In genomic region chr19:29878973-29879654, GRCh38 we compare ENCODE assay signal across 1 cellular context.
TF ChIP-seq lines count a peak whose summit lies in the region.

No MANE protein-coding gene starts in this region.

TF ChIP-seq in K562, 482 proteins besides CTCF, POLR2A, EP300 and RAD21 (continued from another document and continues in another):
- TF ChIP-seq ATF3 (IDR thresholded peaks at IDR 0.05) = peak; percentile 71; the same call in 1 of the 2 replicates
- no peak for TF ChIP-seq ATF3 (CRISPR knock-in tag; conservative IDR thresholded peaks at IDR 0.05)
- TF ChIP-seq ZFP91 (CRISPR knock-in tag; IDR thresholded peaks at IDR 0.05) = no peak
- TF ChIP-seq SAFB (IDR thresholded peaks at IDR 0.05; ENCODE audit: borderline replicate concordance, low read depth, low read length) = no peak
- TF ChIP-seq FOXJ3 (CRISPR knock-in tag; IDR thresholded peaks at IDR 0.05) = no peak
- peak; percentile 76 for TF ChIP-seq JUND (IDR thresholded peaks at IDR 0.05; ENCODE audit: borderline replicate concordance, low read depth, low read length)
- peak; percentile 68; the same call in 1 of the 3 replicates for TF ChIP-seq JUND (tag; IDR thresholded peaks at IDR 0.05; ENCODE audit: borderline replicate concordance, low read depth, low read length)
- TF ChIP-seq MXD1 (CRISPR knock-in tag; IDR thresholded peaks at IDR 0.05; ENCODE audit: borderline replicate concordance, poor library complexity, severe bottlenecking) = no peak
- no peak for TF ChIP-seq KDM5B (IDR thresholded peaks at IDR 0.05; ENCODE audit: insufficient replicate concordance, low read depth, low read length)
- TF ChIP-seq RBM25 (IDR thresholded peaks at IDR 0.05; ENCODE audit: low read depth, low read length, severe bottlenecking) = peak; percentile 84
- peak; percentile 96 for TF ChIP-seq NFYB (IDR thresholded peaks at IDR 0.05; ENCODE audit: extremely low read depth, insufficient read length)
- no peak for TF ChIP-seq HNRNPL (IDR thresholded peaks at IDR 0.05; ENCODE audit: low read depth, low read length)
- no peak for TF ChIP-seq ETV6 (IDR thresholded peaks at IDR 0.05; ENCODE audit: borderline replicate concordance in 1 of 2, low read depth in 2 of 2, low read length in 1 of 2)
- TF ChIP-seq ETV6 (CRISPR knock-in tag; IDR thresholded peaks at IDR 0.05; ENCODE audit: borderline replicate concordance) = no peak
- no peak for TF ChIP-seq HEY1 (CRISPR knock-in tag; IDR thresholded peaks at IDR 0.05; ENCODE audit: borderline replicate concordance)
- TF ChIP-seq L3MBTL2 (IDR thresholded peaks at IDR 0.05) = peak; percentile 82
- no peak for TF ChIP-seq JUNB (CRISPR knock-in tag; conservative IDR thresholded peaks at IDR 0.05)
- TF ChIP-seq E2F8 (IDR thresholded peaks at IDR 0.05; ENCODE audit: low read depth, partially characterized antibody) = peak; percentile 75
- TF ChIP-seq SIRT6 (IDR thresholded peaks at IDR 0.05; ENCODE audit: low read depth, low read length) = no peak
- TF ChIP-seq SP2 (IDR thresholded peaks at IDR 0.05; ENCODE audit: extremely low read depth, low read depth, low read length, poor library complexity, severe bottlenecking) = peak; percentile 60
- peak; percentile 90 for TF ChIP-seq FOSL1 (tag; conservative IDR thresholded peaks at IDR 0.05)
- peak; percentile 86; the same call in 1 of the 2 replicates for TF ChIP-seq MBD2 (IDR thresholded peaks at IDR 0.05; ENCODE audit: borderline replicate concordance, low read depth)
- no peak for TF ChIP-seq BCOR (IDR thresholded peaks at IDR 0.05)
- TF ChIP-seq NELFE (IDR thresholded peaks at IDR 0.05; ENCODE audit: insufficient read depth, insufficient read length) = no peak
- TF ChIP-seq ZNF134 (CRISPR knock-in tag; conservative IDR thresholded peaks at IDR 0.05) = no peak
- TF ChIP-seq MGA (IDR thresholded peaks at IDR 0.05) = peak; percentile 58
- TF ChIP-seq THAP12 (CRISPR knock-in tag; IDR thresholded peaks at IDR 0.05) = no peak
- TF ChIP-seq NEUROD1 (IDR thresholded peaks at IDR 0.05; ENCODE audit: borderline replicate concordance, low read depth, low read length, partially characterized antibody) = peak; percentile 91
- TF ChIP-seq ASH1L (IDR thresholded peaks at IDR 0.05; ENCODE audit: borderline replicate concordance, low read depth, partially characterized antibody) = peak; percentile 91
- TF ChIP-seq LARP7 (IDR thresholded peaks at IDR 0.05) = no peak
- TF ChIP-seq YBX1 (IDR thresholded peaks at IDR 0.05) = no peak
- TF ChIP-seq ZNF507 (tag; conservative IDR thresholded peaks at IDR 0.05) = no peak
- 0 out of 2 replicates have a peak, but pooled peaks have one; percentile 27 for TF ChIP-seq PKNOX1 (IDR thresholded peaks at IDR 0.05)
- no peak for TF ChIP-seq RBBP5 (IDR thresholded peaks at IDR 0.05; ENCODE audit: borderline replicate concordance, insufficient read depth, low read length, poor library complexity, severe bottlenecking)
- no peak for TF ChIP-seq TOE1 (IDR thresholded peaks at IDR 0.05; ENCODE audit: borderline replicate concordance)
- no peak for TF ChIP-seq TOE1 (CRISPR knock-in tag; IDR thresholded peaks at IDR 0.05; ENCODE audit: borderline replicate concordance, low read depth)
- no peak for TF ChIP-seq E2F3 (CRISPR knock-in tag; IDR thresholded peaks at IDR 0.05)
- TF ChIP-seq XRCC5 (IDR thresholded peaks at IDR 0.05; ENCODE audit: low read depth, low read length) = no peak
- TF ChIP-seq HIVEP1 (CRISPR knock-in tag; IDR thresholded peaks at IDR 0.05) = no peak
- TF ChIP-seq EHMT2 (IDR thresholded peaks at IDR 0.05) = peak; percentile 46; the same call in 1 of the 2 replicates
- TF ChIP-seq ZFP30 (CRISPR knock-in tag; IDR thresholded peaks at IDR 0.05; ENCODE audit: borderline replicate concordance) = no peak
- no peak for TF ChIP-seq THRAP3 (IDR thresholded peaks at IDR 0.05; ENCODE audit: borderline replicate concordance)
